ENCODE assay signal across 8 cellular contexts in genomic region chr1:22053018-22053860, GRCh38. TPM values are rescaled to one million over a fixed set of nuclear protein-coding genes. Genes with fewer than 3 reads are reported as not detected.
DNase-seq lines count a peak whose midpoint lies in the region; ATAC-seq and TF ChIP-seq lines count a peak whose summit lies in the region.

No MANE protein-coding gene starts in this region.

- peak in 1 of 4 donors; percentile 52 for TF ChIP-seq POLR2A in upper lobe of left lung (IDR thresholded peaks at IDR 0.05)

- no peak overlapping the region for H3K23ac ChIP-seq in neuronal stem cell (ENCODE audit: low read depth, low read length, poor library complexity)

- peak overlapping the region; percentile 99 for H3K27ac Mint-ChIP-seq in CD8-positive, alpha-beta T cell
- peak overlapping the region; percentile 100 for H3K27ac Mint-ChIP-seq in activated naive CD4-positive, alpha-beta T cell treated with anti-CD3 and anti-CD28 coated beads, Interleukin-2, amount 10 ng/mL, durations not matched to agents 7 days and 5 days

- no peak for TF ChIP-seq EP300 in upper lobe of left lung (IDR thresholded peaks at IDR 0.05)

- peak; percentile 19 to 67 (median 47) for DNase-seq in CD8-positive, alpha-beta T cell
- DNase-seq in GM20000 (ENCODE audit: low spot score) (peak; percentile 78), HS-5 (ENCODE audit: low read depth) (peak; percentile 39), RPMI8226 (peak; percentile 73), germinal center (ENCODE audit: low spot score) (peak; percentile 55), neuronal stem cell (ENCODE audit: low spot score) (peak; percentile 53), upper lobe of left lung (peak; percentile 60 to 94)
- DNase-seq in activated naive CD4-positive, alpha-beta T cell treated with anti-CD3 and anti-CD28 coated beads, Interleukin-2, amount 10 ng/mL, durations not matched to agents 7 days and 5 days: peak; percentile 62

- H3K36me3 Mint-ChIP-seq in CD8-positive, alpha-beta T cell: peaks cover 44% of the 10 kb centered on the region
- H3K36me3 Mint-ChIP-seq in activated naive CD4-positive, alpha-beta T cell treated with anti-CD3 and anti-CD28 coated beads, Interleukin-2, amount 10 ng/mL, durations not matched to agents 7 days and 5 days: peaks cover 45% of the 10 kb centered on the region

- H2BK15ac ChIP-seq in neuronal stem cell (ENCODE audit: low read length): no peak overlapping the region

- H3K9ac ChIP-seq in neuronal stem cell (ENCODE audit: low read depth, low read length, poor library complexity): peak overlapping the region; percentile 97

- no peak overlapping the region for H2BK120ac ChIP-seq in neuronal stem cell (ENCODE audit: low read depth, low read length)

- H3K27me3 Mint-ChIP-seq in CD8-positive, alpha-beta T cell (ENCODE audit: low read depth): no peaks in the 10 kb centered on the region
- peaks cover 4% of the 10 kb centered on the region for H3K27me3 Mint-ChIP-seq in activated naive CD4-positive, alpha-beta T cell treated with anti-CD3 and anti-CD28 coated beads, Interleukin-2, amount 10 ng/mL, durations not matched to agents 7 days and 5 days

- CTCF ChIA-PET in CD8-positive, alpha-beta T cell (lab: Charles Lee): interaction anchor here (0.7 to 5.1 kb wide), 8 partner anchors 14 to 52 kb away, joined by 3 to 42 read pairs (median 4); no protein-coding TSS in a partner anchor
- CTCF ChIA-PET in activated naive CD4-positive, alpha-beta T cell treated with anti-CD3 and anti-CD28 coated beads, Interleukin-2, amount 10 ng/mL, durations not matched to agents 7 days and 5 days (lab: Charles Lee): interaction anchor here (1.0 to 3.2 kb wide), 6 partner anchors 13 to 52 kb away, joined by 3 to 19 read pairs (median 4); no protein-coding TSS in a partner anchor

- H3K18ac ChIP-seq in neuronal stem cell (ENCODE audit: low read length): peak overlapping the region; percentile 99

- POLR2A ChIA-PET in CD8-positive, alpha-beta T cell (lab: Charles Lee): interaction anchor here (0.9 to 10.3 kb wide), 16 partner anchors 13 to 1392 kb away, joined by 3 to 177 read pairs (median 6); partner anchors contain the start of genes DDOST and USP48

- peak overlapping the region; percentile 93 for H2BK5ac ChIP-seq in neuronal stem cell (ENCODE audit: low read length)

- intact Hi-C loops in CD8-positive, alpha-beta T cell (cut with DNase I, micrococcal nuclease): loop anchor here in 1 of 2 experiments (10.0 kb wide), 1 partner anchor 708 kb away; no protein-coding TSS in a partner anchor

- ATAC-seq in CD8-positive, alpha-beta T cell: peak; percentile 42
- ATAC-seq in upper lobe of left lung (ENCODE audit: low FRiP score in 2 of 2): peak; percentile 72 to 82

- H3K36me3 ChIP-seq in CD8-positive, alpha-beta T cell (ENCODE audit: insufficient read depth, low read length): peaks cover 6% of the 10 kb centered on the region
- H3K36me3 ChIP-seq in neuronal stem cell (replicated peaks in 1 of 2; ENCODE audit: control insufficient read depth in 2 of 2, insufficient read depth in 2 of 2, low read length in 2 of 2): peaks cover 2 to 36% of the 10 kb centered on the region in 2 donors
- peaks cover 0 to 10% (median 0%) of the 10 kb centered on the region in 4 donors for H3K36me3 ChIP-seq in upper lobe of left lung

- H3K9me3 ChIP-seq in CD8-positive, alpha-beta T cell (ENCODE audit: low read length): no peaks in the 10 kb centered on the region
- H3K9me3 ChIP-seq in neuronal stem cell (replicated peaks in 1 of 2; ENCODE audit: control insufficient read depth in 2 of 2, insufficient read depth in 1 of 2, low read depth in 1 of 2, low read length in 2 of 2): peaks cover 0 to 9% of the 10 kb centered on the region in 2 donors
- no peaks in the 10 kb centered on the region for H3K9me3 ChIP-seq in upper lobe of left lung

- peaks cover 64% of the 10 kb centered on the region for H3K4me1 Mint-ChIP-seq in CD8-positive, alpha-beta T cell (ENCODE audit: low read depth)
- peaks cover 72% of the 10 kb centered on the region for H3K4me1 Mint-ChIP-seq in activated naive CD4-positive, alpha-beta T cell treated with anti-CD3 and anti-CD28 coated beads, Interleukin-2, amount 10 ng/mL, durations not matched to agents 7 days and 5 days

- H3K4me1 ChIP-seq in CD8-positive, alpha-beta T cell (ENCODE audit: insufficient read depth, low read length): peaks cover 59% of the 10 kb centered on the region
- peaks cover 4 to 6% of the 10 kb centered on the region in 2 donors for H3K4me1 ChIP-seq in neuronal stem cell (ENCODE audit: control insufficient read depth in 2 of 2, insufficient read depth in 1 of 2, low read depth in 1 of 2, low read length in 2 of 2)
- H3K4me1 ChIP-seq in upper lobe of left lung: peaks cover 40 to 49% (median 42%) of the 10 kb centered on the region in 4 donors

- no peak overlapping the region for H3K14ac ChIP-seq in neuronal stem cell (ENCODE audit: low read length)

- H2AK5ac ChIP-seq in neuronal stem cell (ENCODE audit: low read depth, low read length): no peak overlapping the region

- no peak overlapping the region for H3K4ac ChIP-seq in neuronal stem cell (ENCODE audit: low read length)

- H4K91ac ChIP-seq in neuronal stem cell (ENCODE audit: low read depth, low read length, poor library complexity): no peak overlapping the region

- WGBS in neuronal stem cell (ENCODE audit: extremely low coverage in 2 of 2, insufficient read length in 2 of 2, insufficient replicate concordance in 1 of 2), 2 donors: no CpG with 5 or more reads among the region's 70 CpGs
- 0 to 1% methylated on average over 18 of the region's 70 CpGs for WGBS in upper lobe of left lung, 2 donors

- H3K4me2 ChIP-seq in neuronal stem cell (ENCODE audit: insufficient read depth, low read length, poor library complexity, severe bottlenecking): peak overlapping the region; percentile 80

- peak overlapping the region; percentile 88 for H2AFZ ChIP-seq in neuronal stem cell (ENCODE audit: low read length)

- H3K4me3 Mint-ChIP-seq in CD8-positive, alpha-beta T cell: peak overlapping the region; percentile 98
- H3K4me3 Mint-ChIP-seq in activated naive CD4-positive, alpha-beta T cell treated with anti-CD3 and anti-CD28 coated beads, Interleukin-2, amount 10 ng/mL, durations not matched to agents 7 days and 5 days: peak overlapping the region; percentile 99

- no peaks in the 10 kb centered on the region for H3K27me3 ChIP-seq in CD8-positive, alpha-beta T cell (ENCODE audit: insufficient read depth, low read length)
- H3K27me3 ChIP-seq in neuronal stem cell (ENCODE audit: control insufficient read depth in 3 of 3, insufficient read depth in 3 of 3, low read depth in 1 of 3, low read length in 3 of 3): no peaks in the 10 kb centered on the region
- no peaks in the 10 kb centered on the region for H3K27me3 ChIP-seq in upper lobe of left lung

- no peaks in the 10 kb centered on the region for H3K79me1 ChIP-seq in neuronal stem cell (ENCODE audit: low read depth, low read length)

- TF ChIP-seq CTCF in CD8-positive, alpha-beta T cell (IDR thresholded peaks at IDR 0.05): no peak
- TF ChIP-seq CTCF in GM20000 (IDR thresholded peaks at IDR 0.05; ENCODE audit: extremely low read depth, missing control alignments) (no peak), upper lobe of left lung (IDR thresholded peaks at IDR 0.05) (no peak)

- H3K9me3 Mint-ChIP-seq in CD8-positive, alpha-beta T cell: no peaks in the 10 kb centered on the region
- no peaks in the 10 kb centered on the region for H3K9me3 Mint-ChIP-seq in activated naive CD4-positive, alpha-beta T cell treated with anti-CD3 and anti-CD28 coated beads, Interleukin-2, amount 10 ng/mL, durations not matched to agents 7 days and 5 days

- H3K27ac ChIP-seq in CD8-positive, alpha-beta T cell (ENCODE audit: low read depth, low read length): peak overlapping the region; percentile 99
- H3K27ac ChIP-seq in neuronal stem cell (replicated peaks; ENCODE audit: low read length) (peak overlapping the region; percentile 94), upper lobe of left lung (peak overlapping the region; percentile 99 to 100 (median 100))

- H2BK12ac ChIP-seq in neuronal stem cell (ENCODE audit: low read length): no peak overlapping the region

- peak overlapping the region; percentile 88 for H3K4me3 ChIP-seq in CD8-positive, alpha-beta T cell (ENCODE audit: low read depth, low read length)
- H3K4me3 ChIP-seq in neuronal stem cell (ENCODE audit: low read length in 2 of 2): peak overlapping the region; percentile 94 to 98
- peak overlapping the region; percentile 73 to 91 (median 86) for H3K4me3 ChIP-seq in upper lobe of left lung

- H4K8ac ChIP-seq in neuronal stem cell (ENCODE audit: low read depth, low read length): no peak overlapping the region

RNA-seq across cellular contexts. Expression of gene CDC42, which starts 0.7 kb away (rescaled TPM):
- 100 to 1,000 TPM; 327 to 377 TPM for total RNA-seq in CD8-positive, alpha-beta T cell
- polyA plus RNA-seq in neuronal stem cell (2013, experiment 1 of 2): 207 TPM
- 210 TPM for polyA plus RNA-seq in neuronal stem cell (2013, experiment 2 of 2)
- 100 to 1,000 TPM in 4 of 6 donors, 10 to 100 TPM in 2; 24.1 to 248 (median 213) TPM for total RNA-seq in upper lobe of left lung

RNA-seq across cellular contexts. Expression of gene CELA3A, which starts 51.8 kb away (rescaled TPM):
- total RNA-seq in CD8-positive, alpha-beta T cell: not detected
- polyA plus RNA-seq in neuronal stem cell (2013, experiment 1 of 2): not detected
- not detected for polyA plus RNA-seq in neuronal stem cell (2013, experiment 2 of 2)
- total RNA-seq in upper lobe of left lung: 10 to 100 TPM in 1 of 6 donors, 1 to 10 TPM in 1, not detected in 4; 7.5 to 17.0 TPM

Comparison
In these comparisons a context has a peak if more than half of its experiments do, and no peak if none do; other contexts are left out.
1. Peak in every context shown above with its lines: DNase-seq, ATAC-seq, H3K4me3 ChIP-seq and H3K27ac ChIP-seq.